Comparison of ENCODE assay signal across 13 cellular contexts in genomic region chr14:75143761-75144527, GRCh38. TPM values are rescaled to one million over a fixed set of nuclear protein-coding genes. Genes with fewer than 3 reads are reported as not detected.
DNase-seq lines count a peak whose midpoint lies in the region; ATAC-seq and TF ChIP-seq lines count a peak whose summit lies in the region.
"Had no signal": no experiment of that assay in that cellular context is flagged by ENCODE, and none has a peak within 500 bp of the region (broad histone marks: within the 10 kb centered on the region; RNA-seq: fewer than 3 reads in every experiment).

No MANE protein-coding gene starts in this region.

- TF ChIP-seq CTCF in natural killer cell (IDR thresholded peaks at IDR 0.05) (no peak), osteocyte (IDR thresholded peaks at IDR 0.05) (no peak), foreskin fibroblast (IDR thresholded peaks at IDR 0.05; ENCODE audit: low read depth, low read length) (no peak)

- no peaks in the 10 kb centered on the region for H3K9me3 ChIP-seq in right cardiac atrium (ENCODE audit: control insufficient read depth, low read length)

- H3K27me3 Mint-ChIP-seq in natural killer cell (ENCODE audit: low read depth in 2 of 2) (no peaks in the 10 kb centered on the region), osteocyte (ENCODE audit: unreplicated experiment) (no peaks in the 10 kb centered on the region)
- no peaks in the 10 kb centered on the region for H3K27me3 Mint-ChIP-seq in natural killer cell treated with Interleukin-12 subunit alpha and Interleukin-12 subunit beta and Interleukin-15 and Interleukin-18, amount 100 ng/mL, for 72 hours
- H3K27me3 Mint-ChIP-seq: activated B cell treated with CpG ODN at 0.5 μM for 24 hours; activated T-cell treated with anti-CD3 and anti-CD28 coated beads, Interleukin-2, amount 50 U/mL, for 24 hours had no signal

- H3K4me1 Mint-ChIP-seq in natural killer cell: peaks cover 64 to 70% of the 10 kb centered on the region in 2 donors
- H3K4me1 Mint-ChIP-seq in natural killer cell treated with Interleukin-12 subunit alpha and Interleukin-12 subunit beta and Interleukin-15 and Interleukin-18, amount 100 ng/mL, for 72 hours (ENCODE audit: low read depth in 2 of 2): peaks cover 57 to 70% of the 10 kb centered on the region in 2 donors
- H3K4me1 Mint-ChIP-seq in osteocyte (ENCODE audit: unreplicated experiment): peaks cover 40% of the 10 kb centered on the region

- H3K9me3 Mint-ChIP-seq in natural killer cell (no peaks in the 10 kb centered on the region), osteocyte (ENCODE audit: unreplicated experiment) (no peaks in the 10 kb centered on the region)
- H3K9me3 Mint-ChIP-seq in natural killer cell treated with Interleukin-12 subunit alpha and Interleukin-12 subunit beta and Interleukin-15 and Interleukin-18, amount 100 ng/mL, for 72 hours: no peaks in the 10 kb centered on the region
- H3K9me3 Mint-ChIP-seq: activated B cell treated with CpG ODN at 0.5 μM for 24 hours; activated T-cell treated with anti-CD3 and anti-CD28 coated beads, Interleukin-2, amount 50 U/mL, for 24 hours; GM23338 had no signal

- H3K36me3 Mint-ChIP-seq in natural killer cell: peaks cover 9% of the 10 kb centered on the region
- H3K36me3 Mint-ChIP-seq in natural killer cell treated with Interleukin-12 subunit alpha and Interleukin-12 subunit beta and Interleukin-15 and Interleukin-18, amount 100 ng/mL, for 72 hours: peaks cover 10% of the 10 kb centered on the region
- H3K36me3 Mint-ChIP-seq in osteocyte (ENCODE audit: unreplicated experiment): peaks cover 18% of the 10 kb centered on the region

- H3K4me3 ChIP-seq in right cardiac atrium (ENCODE audit: low read length): no peak overlapping the region
- no peak overlapping the region for H3K4me3 ChIP-seq in foreskin fibroblast (ENCODE audit: low read depth in 1 of 2, low read length in 2 of 2)
- H3K4me3 ChIP-seq: GM23338 had no signal

- no peak for ATAC-seq in natural killer cell
- ATAC-seq in natural killer cell treated with Interleukin-12 subunit alpha and Interleukin-12 subunit beta and Interleukin-15 and Interleukin-18, amount 100 ng/mL, for 72 hours: no peak
- ATAC-seq in right cardiac atrium: no peak
- ATAC-seq in GM18519 (IDR thresholded peaks at IDR 0.05; ENCODE audit: low FRiP score, unreplicated experiment): no peak
- ATAC-seq in GM18861 (IDR thresholded peaks at IDR 0.05; ENCODE audit: unreplicated experiment): no peak
- ATAC-seq: GM23338 had no signal

- H3K4me1 ChIP-seq in right cardiac atrium (ENCODE audit: control insufficient read depth, insufficient read depth, low read length): peaks cover 9% of the 10 kb centered on the region

- H3K27ac Mint-ChIP-seq in natural killer cell (peak overlapping the region; percentile 56 to 70), osteocyte (ENCODE audit: unreplicated experiment) (peak overlapping the region; percentile 52)
- peak overlapping the region in 1 of 2 donors; percentile 26 for H3K27ac Mint-ChIP-seq in natural killer cell treated with Interleukin-12 subunit alpha and Interleukin-12 subunit beta and Interleukin-15 and Interleukin-18, amount 100 ng/mL, for 72 hours
- H3K27ac Mint-ChIP-seq: activated B cell treated with CpG ODN at 0.5 μM for 24 hours had no signal

- no peaks in the 10 kb centered on the region for H3K27me3 ChIP-seq in right cardiac atrium (ENCODE audit: control insufficient read depth, insufficient read depth)

- DNase-seq in natural killer cell: no peak
- DNase-seq in natural killer cell treated with Interleukin-12 subunit alpha and Interleukin-12 subunit beta and Interleukin-15 and Interleukin-18, amount 100 ng/mL, for 72 hours (ENCODE audit: low spot score): no peak
- no peak for DNase-seq in right cardiac atrium
- no peak for DNase-seq in osteocyte (ENCODE audit: extremely low spot score, unreplicated experiment)
- no peak for DNase-seq in foreskin fibroblast
- DNase-seq in SKM-1 treated with dmso at 0.1 percent for 144 hours (lab: John Stamatoyannopoulos, UW; ENCODE audit: unreplicated experiment): no peak
- DNase-seq: activated B cell treated with CpG ODN at 0.5 μM for 24 hours; activated T-cell treated with anti-CD3 and anti-CD28 coated beads, Interleukin-2, amount 50 U/mL, for 24 hours; MM.1S; NCI-H2171 treated with DMSO at 0.1 percent for 48 hours had no signal

- WGBS in right cardiac atrium: 61% methylated on average over 9 of the region's 9 CpGs

- H3K4me3 Mint-ChIP-seq in natural killer cell (no peak overlapping the region), osteocyte (ENCODE audit: unreplicated experiment) (no peak overlapping the region)
- H3K4me3 Mint-ChIP-seq in natural killer cell treated with Interleukin-12 subunit alpha and Interleukin-12 subunit beta and Interleukin-15 and Interleukin-18, amount 100 ng/mL, for 72 hours: no peak overlapping the region
- H3K4me3 Mint-ChIP-seq: activated B cell treated with CpG ODN at 0.5 μM for 24 hours; activated T-cell treated with anti-CD3 and anti-CD28 coated beads, Interleukin-2, amount 50 U/mL, for 24 hours; GM23338 had no signal

- peak overlapping the region; percentile 34 for H3K27ac ChIP-seq in right cardiac atrium (ENCODE audit: low read length)

- intact Hi-C loops in natural killer cell (cut with micrococcal nuclease): no loop called here
- intact Hi-C loops in right cardiac atrium (cut with DNase I): no loop called here

RNA-seq across cellular contexts. Expression of gene NEK9, which starts 17.1 kb away (rescaled TPM):
- total RNA-seq in natural killer cell: 10 to 100 TPM; 64.4 to 78.7 (median 74.4) TPM
- 10 to 100 TPM; 66.6 to 80.0 TPM for total RNA-seq in natural killer cell treated with Interleukin-12 subunit alpha and Interleukin-12 subunit beta and Interleukin-15 and Interleukin-18, amount 100 ng/mL, for 72 hours
- total RNA-seq in right cardiac atrium: 100 to 1,000 TPM; 112 to 129 (median 123) TPM
- polyA plus RNA-seq in right cardiac atrium: 48.5 TPM
- 116 and 117 TPM in 2 replicates for total RNA-seq in osteocyte

RNA-seq across cellular contexts. Expression of gene TMED10, which starts 32.5 kb away (rescaled TPM):
- total RNA-seq in natural killer cell: 100 to 1,000 TPM; 216 to 244 (median 231) TPM
- 100 to 1,000 TPM; 200 to 265 TPM for total RNA-seq in natural killer cell treated with Interleukin-12 subunit alpha and Interleukin-12 subunit beta and Interleukin-15 and Interleukin-18, amount 100 ng/mL, for 72 hours
- 100 to 1,000 TPM; 246 to 333 (median 297) TPM for total RNA-seq in right cardiac atrium
- polyA plus RNA-seq in right cardiac atrium: 141 TPM
- total RNA-seq in osteocyte: 380 and 409 TPM in 2 replicates
